In the genomic region with DNA sequence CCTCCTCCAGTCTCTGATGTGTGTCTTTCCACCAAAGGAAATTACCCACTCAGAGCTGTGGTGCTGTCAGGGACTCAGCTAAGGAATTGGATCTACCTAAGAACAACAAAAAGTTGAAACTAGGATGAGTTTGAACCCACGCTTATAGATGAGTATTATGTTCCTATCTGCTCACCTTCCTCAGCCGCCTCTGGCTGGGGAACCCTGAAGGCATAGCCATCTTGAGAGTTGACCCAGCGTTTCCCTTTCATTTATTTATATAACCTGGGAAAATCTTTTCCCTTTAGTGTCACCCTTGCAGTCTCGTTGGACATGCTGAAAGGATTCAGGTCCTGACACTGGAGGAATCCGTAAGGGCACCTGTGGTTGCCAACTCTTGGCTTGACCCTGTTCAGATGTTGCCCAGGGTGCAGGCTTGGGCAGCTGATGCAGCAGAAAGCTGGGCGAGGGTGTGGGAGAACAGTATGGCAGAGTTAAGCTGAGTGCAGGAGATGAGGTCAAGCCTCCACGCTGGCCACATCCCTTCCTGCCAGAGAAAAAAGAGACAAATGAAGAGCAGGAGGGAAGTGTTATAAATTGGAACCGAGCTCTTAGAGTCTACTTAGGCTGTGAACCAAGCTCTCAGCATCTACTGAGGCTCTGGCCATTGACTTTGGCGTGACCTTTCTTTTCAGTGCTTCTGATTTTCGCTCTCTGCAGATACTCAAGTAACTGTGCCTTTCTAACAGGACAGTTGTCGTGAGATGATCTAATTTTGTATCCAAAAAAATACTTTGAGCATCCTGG, we compare ENCODE assay signal across 18 cellular contexts. TPM values are rescaled to one million over a fixed set of nuclear protein-coding genes. Genes with fewer than 3 reads are reported as not detected.
DNase-seq lines count a peak whose midpoint lies in the region; TF ChIP-seq lines count a peak whose summit lies in the region.
"Had no signal": no experiment of that assay in that cellular context is flagged by ENCODE, and none has a peak within 500 bp of the region (broad histone marks: within the 10 kb centered on the region; RNA-seq: fewer than 3 reads in every experiment).

No MANE protein-coding gene starts in this region.

- no peak for TF ChIP-seq CTCF in osteocyte (IDR thresholded peaks at IDR 0.05)

- no peaks in the 10 kb centered on the region for H3K9me3 Mint-ChIP-seq in osteocyte (ENCODE audit: unreplicated experiment)
- H3K9me3 Mint-ChIP-seq: memory B cell had no signal

- peaks cover 6% of the 10 kb centered on the region for H3K36me3 Mint-ChIP-seq in osteocyte (ENCODE audit: unreplicated experiment)
- H3K36me3 Mint-ChIP-seq: memory B cell had no signal

- H3K4me1 Mint-ChIP-seq in osteocyte (ENCODE audit: unreplicated experiment), result peaks cover 28% of the 10 kb centered on the region

- H3K9ac ChIP-seq in ES-I3 (ENCODE audit: low read depth, low read length) (peak overlapping the region; percentile 71; the same call in 1 of the 2 replicates), adipocyte (ENCODE audit: low read length) (peak overlapping the region; percentile 81)
- H3K9ac ChIP-seq: KMS-11 had no signal

- H3K27me3 ChIP-seq in adipocyte (replicated peaks; ENCODE audit: control insufficient read depth, insufficient read depth, low read length), result no peaks in the 10 kb centered on the region

- peaks cover 53% of the 10 kb centered on the region for H3K27me3 Mint-ChIP-seq in osteocyte (ENCODE audit: unreplicated experiment)

- peak overlapping the region; percentile 81 for H3K4me3 ChIP-seq in adipocyte (ENCODE audit: low read length)

- H3K9me3 ChIP-seq in ES-I3 (ENCODE audit: control insufficient read depth, insufficient read depth, low read length) (no peaks in the 10 kb centered on the region), adipocyte (ENCODE audit: control insufficient read depth, low read length) (no peaks in the 10 kb centered on the region)
- H3K9me3 ChIP-seq: heart left ventricle, prostate gland had no signal

- H3K4me3 Mint-ChIP-seq in osteocyte (ENCODE audit: unreplicated experiment), result peak overlapping the region; percentile 73
- H3K4me3 Mint-ChIP-seq: B cell, memory B cell had no signal

- H3K27ac Mint-ChIP-seq in osteocyte (ENCODE audit: unreplicated experiment), result no peak overlapping the region
- H3K27ac Mint-ChIP-seq: B cell, memory B cell had no signal

- DNase-seq in adipocyte (ENCODE audit: low read depth) (no peak), hypothalamus (lab: John Stamatoyannopoulos, UW) (peak in 39 of 51 donors; percentile 7 to 79 (median 35)), osteocyte (ENCODE audit: extremely low spot score, unreplicated experiment) (no peak), NCI-H345 treated with DMSO at 0.1 percent for 48 hours (lab: John Stamatoyannopoulos, UW; ENCODE audit: unreplicated experiment) (no peak), T-helper 9 cell (no peak), NCI-H1694 (lab: John Stamatoyannopoulos, UW) (no peak)
- no peak for DNase-seq in activated T-cell treated with anti-CD3 and anti-CD28 coated beads, Interleukin-2, amount 50 U/mL, for 1 hour
- DNase-seq: activated gamma-delta T cell, heart left ventricle, NCI-H1436, NCI-H524 treated with DMSO at 0.1 percent for 48 hours had no signal

- H3K36me3 ChIP-seq in ES-I3 (ENCODE audit: insufficient read depth, low read length), result no peaks in the 10 kb centered on the region
- H3K36me3 ChIP-seq in adipocyte (ENCODE audit: control insufficient read depth, insufficient read depth, low read length, severe bottlenecking), result no peaks in the 10 kb centered on the region
- H3K36me3 ChIP-seq: heart left ventricle, prostate gland had no signal

- H3K4me1 ChIP-seq in ES-I3 (ENCODE audit: insufficient read depth, low read length) (peaks cover 5% of the 10 kb centered on the region; the same call in 1 of the 2 replicates), adipocyte (ENCODE audit: control insufficient read depth, insufficient read depth, low read length) (peaks cover 49% of the 10 kb centered on the region)
- H3K4me1 ChIP-seq: prostate gland had no signal

RNA-seq across cellular contexts. Expression of a gene that starts 1.9 kb away (rescaled TPM):
- not detected in 2 replicates for total RNA-seq in osteocyte
- total RNA-seq: B cell; bronchial epithelial cell; T-helper 1 cell treated with Interleukin-12 subunit alpha and Interleukin-12 subunit beta and Interleukin-4 antibody, amounts not matched to agents 30 ng/mL and 1 ng/mL, for 36 hours had no signal

Comparison
In these comparisons a context has a peak if more than half of its experiments do, and no peak if none do; other contexts are left out.
1. DNase-seq: peak in hypothalamus (39 of 51); none in adipocyte (single experiment), osteocyte (single experiment), NCI-H345 treated with DMSO at 0.1 percent for 48 hours (single experiment), T-helper 9 cell (single experiment), NCI-H1694 (single experiment) and activated T-cell treated with anti-CD3 and anti-CD28 coated beads, Interleukin-2, amount 50 U/mL, for 1 hour (single experiment).